8 cellular contexts compared by ENCODE assay signal in genomic region chr10:31758495-31758894, GRCh38.
DNase-seq lines count a peak whose midpoint lies in the region; ATAC-seq and TF ChIP-seq lines count a peak whose summit lies in the region.

No MANE protein-coding gene starts in this region.

- H3K27ac Mint-ChIP-seq in T-cell, result peak overlapping the region in 1 of 2 donors; percentile 58
- H3K27ac Mint-ChIP-seq in stimulated activated naive B cell treated with anti-CD40 and anti-IgM and Interleukin-4, amounts not matched to agents 10 μg/mL and 1 μg/mL and 100 μg/mL, for 72 hours, result no peak overlapping the region

- no peaks in the 10 kb centered on the region for H3K27me3 Mint-ChIP-seq in T-cell
- no peaks in the 10 kb centered on the region for H3K27me3 Mint-ChIP-seq in stimulated activated naive B cell treated with anti-CD40 and anti-IgM and Interleukin-4, amounts not matched to agents 10 μg/mL and 1 μg/mL and 100 μg/mL, for 72 hours

- H3K36me3 ChIP-seq in skeletal muscle tissue (ENCODE audit: control insufficient read depth in 3 of 3, insufficient read depth in 3 of 3, low read length in 3 of 3), result no peaks in the 10 kb centered on the region

- H3K4me3 Mint-ChIP-seq in T-cell, result peak overlapping the region in 2 of 3 donors; percentile 28 to 93
- H3K4me3 Mint-ChIP-seq in stimulated activated naive B cell treated with anti-CD40 and anti-IgM and Interleukin-4, amounts not matched to agents 10 μg/mL and 1 μg/mL and 100 μg/mL, for 72 hours, result no peak overlapping the region

- H3K36me3 Mint-ChIP-seq in T-cell, result no peaks in the 10 kb centered on the region
- H3K36me3 Mint-ChIP-seq in stimulated activated naive B cell treated with anti-CD40 and anti-IgM and Interleukin-4, amounts not matched to agents 10 μg/mL and 1 μg/mL and 100 μg/mL, for 72 hours, result no peaks in the 10 kb centered on the region

- H3K9me3 ChIP-seq in skeletal muscle tissue (ENCODE audit: control insufficient read depth in 3 of 3, low read length in 3 of 3), result no peaks in the 10 kb centered on the region

- CTCF ChIA-PET in T-cell (lab: Charles Lee), result no interaction called here

- H3K4me3 ChIP-seq in foreskin fibroblast (ENCODE audit: low read depth in 1 of 2, low read length in 2 of 2), result peak overlapping the region in 1 of 2 donors; percentile 94
- H3K4me3 ChIP-seq in skeletal muscle tissue (ENCODE audit: low read length in 3 of 3), result peak overlapping the region in 1 of 3 donors; percentile 62

- no peak for TF ChIP-seq CTCF in foreskin fibroblast (IDR thresholded peaks at IDR 0.05; ENCODE audit: low read depth, low read length)

- no peaks in the 10 kb centered on the region for H3K9me3 Mint-ChIP-seq in T-cell
- no peaks in the 10 kb centered on the region for H3K9me3 Mint-ChIP-seq in stimulated activated naive B cell treated with anti-CD40 and anti-IgM and Interleukin-4, amounts not matched to agents 10 μg/mL and 1 μg/mL and 100 μg/mL, for 72 hours

- H3K4me1 Mint-ChIP-seq in T-cell, result peaks cover 13 to 15% (median 13%) of the 10 kb centered on the region in 3 donors
- H3K4me1 Mint-ChIP-seq in stimulated activated naive B cell treated with anti-CD40 and anti-IgM and Interleukin-4, amounts not matched to agents 10 μg/mL and 1 μg/mL and 100 μg/mL, for 72 hours, result peaks cover 8 to 26% of the 10 kb centered on the region in 2 donors

- H3K27me3 ChIP-seq in skeletal muscle tissue (ENCODE audit: control insufficient read depth in 3 of 3, insufficient read depth in 3 of 3, low read length in 3 of 3), result no peaks in the 10 kb centered on the region

- H3K9ac ChIP-seq in skeletal muscle tissue (ENCODE audit: low read depth in 1 of 3, low read length in 3 of 3), result peak overlapping the region in 1 of 3 donors; percentile 5

- H3K27ac ChIP-seq in skeletal muscle tissue (ENCODE audit: low read depth, low read length), result peak overlapping the region; percentile 94

- no peak for ATAC-seq in T-cell (replicated peaks in 1 of 4)
- ATAC-seq in stimulated activated naive B cell treated with anti-CD40 and anti-IgM and Interleukin-4, amounts not matched to agents 10 μg/mL and 1 μg/mL and 100 μg/mL, for 72 hours (replicated peaks), result no peak
- ATAC-seq in activated CD4-positive, CD25-positive, alpha-beta regulatory T cell treated with anti-CD3 and anti-CD28 coated beads, Interleukin-2, amount 50 U/mL, for 24 hours, result no peak

- H3K4me1 ChIP-seq in skeletal muscle tissue (ENCODE audit: control insufficient read depth in 3 of 3, insufficient read depth in 3 of 3, low read length in 3 of 3), result peaks cover 44 to 62% (median 54%) of the 10 kb centered on the region in 3 donors

- POLR2A ChIA-PET in T-cell (lab: Charles Lee), result no interaction called here

- DNase-seq in ELR (ENCODE audit: low read depth), result peak; percentile 24
- no peak for DNase-seq in T-cell
- DNase-seq in foreskin fibroblast, result peak; percentile 46 to 73
- no peak for DNase-seq in NCI-H1105 (lab: John Stamatoyannopoulos, UW)
- DNase-seq in stimulated activated naive B cell treated with anti-CD40 and anti-IgM and Interleukin-4, amounts not matched to agents 10 μg/mL and 1 μg/mL and 100 μg/mL, for 72 hours, result no peak
- no peak for DNase-seq in NCI-H345 treated with DMSO at 0.1 percent for 48 hours (lab: John Stamatoyannopoulos, UW; ENCODE audit: unreplicated experiment)

Comparison
In these comparisons a context has a peak if more than half of its experiments do, and no peak if none do; other contexts are left out.
1. DNase-seq: peak in ELR (single experiment) and foreskin fibroblast (2 of 2); none in T-cell (0 of 34), NCI-H1105 (single experiment), stimulated activated naive B cell treated with anti-CD40 and anti-IgM and Interleukin-4, amounts not matched to agents 10 μg/mL and 1 μg/mL and 100 μg/mL, for 72 hours (single experiment) and NCI-H345 treated with DMSO at 0.1 percent for 48 hours (single experiment).
2. H3K4me3 Mint-ChIP-seq: peak in T-cell (2 of 3); none in stimulated activated naive B cell treated with anti-CD40 and anti-IgM and Interleukin-4, amounts not matched to agents 10 μg/mL and 1 μg/mL and 100 μg/mL, for 72 hours (0 of 2).